ENCODE assay signal across 16 cellular contexts in genomic region chr11:41289408-41289807, GRCh38.
DNase-seq lines count a peak whose midpoint lies in the region; ATAC-seq, FAIRE-seq and TF ChIP-seq lines count a peak whose summit lies in the region.
"Had no signal": no experiment of that assay in that cellular context is flagged by ENCODE, and none has a peak within 500 bp of the region (broad histone marks: within the 10 kb centered on the region; RNA-seq: fewer than 3 reads in every experiment).

No MANE protein-coding gene starts in this region.

- H4K20me1 ChIP-seq in H1 (replicated peaks in 1 of 2; ENCODE audit: control insufficient read depth in 1 of 2, insufficient read depth in 2 of 2, low read length in 2 of 2), result no peaks in the 10 kb centered on the region

- H3K36me3 ChIP-seq in H1 (ENCODE audit: control insufficient read depth in 2 of 4, insufficient read depth in 4 of 4, low read length in 3 of 4) (no peaks in the 10 kb centered on the region), Peyer's patch (no peaks in the 10 kb centered on the region)

- no peak overlapping the region for H4K91ac ChIP-seq in H1 (replicated peaks; ENCODE audit: insufficient read length, low read length)

- no peak overlapping the region for H2BK12ac ChIP-seq in H1 (ENCODE audit: low read depth, low read length)

- H3K4me1 Mint-ChIP-seq in activated CD4-positive, alpha-beta T cell treated with anti-CD3 and anti-CD28 coated beads, Interleukin-2, amount 10 ng/mL, durations not matched to agents 24 days and 14 days, result no peaks in the 10 kb centered on the region

- ATAC-seq in GM18502 (IDR thresholded peaks at IDR 0.05; ENCODE audit: poor library complexity, unreplicated experiment) (peak; percentile 70), GM21576 (IDR thresholded peaks at IDR 0.05; ENCODE audit: unreplicated experiment) (peak; percentile 89), HG03439 (IDR thresholded peaks at IDR 0.05; ENCODE audit: unreplicated experiment) (peak; percentile 79), GM18517 (IDR thresholded peaks at IDR 0.05; ENCODE audit: unreplicated experiment) (no peak)
- ATAC-seq: K562, left colon had no signal

- H2BK20ac ChIP-seq in H1 (ENCODE audit: low read length), result no peak overlapping the region

- H2BK5ac ChIP-seq in H1 (ENCODE audit: low read depth, low read length), result no peak overlapping the region

- H3K27ac Mint-ChIP-seq in activated CD4-positive, alpha-beta T cell treated with anti-CD3 and anti-CD28 coated beads, Interleukin-2, amount 10 ng/mL, durations not matched to agents 24 days and 14 days, result no peak overlapping the region

- no peaks in the 10 kb centered on the region for H3K79me1 ChIP-seq in H1 (ENCODE audit: low read depth, low read length)

- 97% methylated on average over 3 of the region's 3 CpGs; no CpG with 5 or more reads in 1 of the 2 experiments for WGBS in H1 (ENCODE audit: extremely low coverage in 1 of 2, insufficient coverage in 1 of 2, insufficient read length in 1 of 2, insufficient replicate concordance in 2 of 2, low coverage in 1 of 2, low lambda C conversion rate in 2 of 2, missing lambda C conversion rate in 1 of 2), 2 experiments

- DNase-seq in H1 (ENCODE audit: low read depth in 1 of 2, low spot score in 2 of 2) (no peak), NCI-H748 (lab: John Stamatoyannopoulos, UW; ENCODE audit: unreplicated experiment) (no peak), Peyer's patch (no peak)
- no peak for DNase-seq in activated CD4-positive, alpha-beta T cell treated with anti-CD3 and anti-CD28 coated beads, Interleukin-2, amount 10 ng/mL, durations not matched to agents 24 days and 14 days
- DNase-seq: activated CD4-positive, CD25-positive, alpha-beta regulatory T cell treated with anti-CD3 and anti-CD28 coated beads, Interleukin-2, amount 50 U/mL, for 72 hours; foreskin melanocyte; left colon; NCI-H1417 treated with DMSO at 0.1 percent for 48 hours; stimulated activated CD4-positive, alpha-beta T cell treated with anti-CD3 and anti-CD28 coated beads, Interleukin-2, amount 100 ng/mL, for 48 hours; substantia nigra had no signal

- no peak overlapping the region for H3K18ac ChIP-seq in H1 (ENCODE audit: extremely low read depth, low read length)

- H3K9me3 ChIP-seq in H1 (ENCODE audit: insufficient read depth in 2 of 2, low read depth in 1 of 2, low read length in 1 of 2) (no peaks in the 10 kb centered on the region), Peyer's patch (no peaks in the 10 kb centered on the region)

- intact Hi-C loops in activated CD4-positive, alpha-beta T cell treated with anti-CD3 and anti-CD28 coated beads, Interleukin-2, amount 10 ng/mL, durations not matched to agents 24 days and 14 days (cut with micrococcal nuclease), result no loop called here

- no peak overlapping the region for H2AK5ac ChIP-seq in H1 (ENCODE audit: low read depth, low read length)

- H3K36me3 Mint-ChIP-seq in activated CD4-positive, alpha-beta T cell treated with anti-CD3 and anti-CD28 coated beads, Interleukin-2, amount 10 ng/mL, durations not matched to agents 24 days and 14 days (ENCODE audit: low read depth), result no peaks in the 10 kb centered on the region

- TF ChIP-seq POLR2A in H1 (IDR thresholded peaks at IDR 0.05; ENCODE audit: control extremely low read depth in 1 of 2, low read depth in 2 of 2, low read length in 2 of 2) (no peak), Peyer's patch (IDR thresholded peaks at IDR 0.05) (no peak)

- no peaks in the 10 kb centered on the region; the same call in 1 of the 2 replicates for H3K23me2 ChIP-seq in H1 (ENCODE audit: low read depth, low read length)

- no peak overlapping the region for H4K5ac ChIP-seq in H1 (ENCODE audit: insufficient read length, low read depth, low read length)

- POLR2A ChIA-PET in H1 (lab: Charles Lee; ENCODE audit: partially characterized antibody), result no interaction called here

- H3K4me1 ChIP-seq in H1 (replicated peaks in 1 of 4; ENCODE audit: control insufficient read depth in 3 of 4, insufficient read depth in 4 of 4, low read length in 3 of 4) (no peaks in the 10 kb centered on the region), Peyer's patch (no peaks in the 10 kb centered on the region)

- no peak overlapping the region for H3K4me3 Mint-ChIP-seq in activated CD4-positive, alpha-beta T cell treated with anti-CD3 and anti-CD28 coated beads, Interleukin-2, amount 10 ng/mL, durations not matched to agents 24 days and 14 days

- H3K23ac ChIP-seq in H1 (ENCODE audit: insufficient read length), result no peak overlapping the region

- no peaks in the 10 kb centered on the region for H3K27me3 Mint-ChIP-seq in activated CD4-positive, alpha-beta T cell treated with anti-CD3 and anti-CD28 coated beads, Interleukin-2, amount 10 ng/mL, durations not matched to agents 24 days and 14 days

- no peak overlapping the region for H2BK15ac ChIP-seq in H1 (ENCODE audit: low read length)

- no peak overlapping the region for H3K4me3 ChIP-seq in H1 (ENCODE audit: extremely low read depth in 1 of 4, insufficient read depth in 2 of 4, low read depth in 3 of 4, low read length in 4 of 4)
- H3K4me3 ChIP-seq in Peyer's patch, result no peak overlapping the region
- H3K4me3 ChIP-seq: K562 had no signal

- peaks cover 10% of the 10 kb centered on the region for H3K9me3 Mint-ChIP-seq in activated CD4-positive, alpha-beta T cell treated with anti-CD3 and anti-CD28 coated beads, Interleukin-2, amount 10 ng/mL, durations not matched to agents 24 days and 14 days

- no peak for TF ChIP-seq EP300 in H1 (IDR thresholded peaks at IDR 0.05; ENCODE audit: borderline replicate concordance in 1 of 2, low read depth in 2 of 2, low read length in 2 of 2)

- H3K56ac ChIP-seq in H1 (replicated peaks; ENCODE audit: insufficient read length, low read depth, low read length), result no peak overlapping the region

- H3K79me2 ChIP-seq in H1 (ENCODE audit: control insufficient read depth in 1 of 2, insufficient read depth in 2 of 2, low read length in 2 of 2), result no peaks in the 10 kb centered on the region

- H2BK120ac ChIP-seq in H1 (replicated peaks; ENCODE audit: low read depth, low read length), result no peak overlapping the region

- no peak overlapping the region for H3K9ac ChIP-seq in H1 (replicated peaks in 1 of 4; ENCODE audit: extremely low read depth in 1 of 4, low read depth in 3 of 4, low read length in 3 of 4)

- H3K27ac ChIP-seq in H1 (ENCODE audit: low read depth, low read length) (no peak overlapping the region), Peyer's patch (no peak overlapping the region)

- no peaks in the 10 kb centered on the region for H3K27me3 ChIP-seq in H1 (replicated peaks in 1 of 4; ENCODE audit: control insufficient read depth in 3 of 4, extremely low read depth in 1 of 4, insufficient read depth in 3 of 4, low read length in 3 of 4)
- H3K27me3 ChIP-seq in Peyer's patch, result no peaks in the 10 kb centered on the region

- no peak overlapping the region for H3K4ac ChIP-seq in H1 (replicated peaks; ENCODE audit: insufficient read length, low read depth, low read length)

- no peak overlapping the region for H3K14ac ChIP-seq in H1 (ENCODE audit: insufficient read length)

- H3K4me2 ChIP-seq in H1 (ENCODE audit: insufficient read depth in 1 of 2, low read depth in 2 of 2, low read length in 2 of 2), result no peak overlapping the region

- H4K8ac ChIP-seq in H1 (ENCODE audit: extremely low read depth, insufficient read depth, low read length), result no peak overlapping the region

- CTCF ChIA-PET in H1 (lab: Charles Lee; ENCODE audit: partially characterized antibody), result no interaction called here

- TF ChIP-seq RAD21 in H1 (IDR thresholded peaks at IDR 0.05 in 1 of 2, conservative IDR thresholded peaks at IDR 0.05 in 1 of 2; ENCODE audit: low read depth in 2 of 2, low read length in 2 of 2), result peak; percentile 22 to 33; a peak in 1 of 4 replicates

- H2AFZ ChIP-seq in H1 (ENCODE audit: low read length), result 0 out of 2 replicates have a peak overlapping the region, but pooled peaks have one; percentile 41

- FAIRE-seq in H1 (lab: Jason Lieb, UNC), result no peak
- FAIRE-seq: GM12891, K562 had no signal

- TF ChIP-seq CTCF in H1 (IDR thresholded peaks at IDR 0.05; ENCODE audit: control extremely low read depth in 1 of 3, insufficient read depth in 1 of 3, low read depth in 1 of 3, low read length in 3 of 3) (peak in 1 of 3 experiments; percentile 5; a peak in 1 of 4 replicates), Peyer's patch (IDR thresholded peaks at IDR 0.05) (no peak)

TF ChIP-seq in H1, 55 proteins besides CTCF, POLR2A, EP300 and RAD21 (continues in another document):
- no peak for TF ChIP-seq CEBPB (IDR thresholded peaks at IDR 0.05; ENCODE audit: low read depth, low read length)
- no peak for TF ChIP-seq POLR2AphosphoS5 (IDR thresholded peaks at IDR 0.05; ENCODE audit: low read depth, low read length)
- TF ChIP-seq EGR1 (IDR thresholded peaks at IDR 0.05; ENCODE audit: borderline replicate concordance, low read depth, low read length), result no peak
- TF ChIP-seq E2F6 (IDR thresholded peaks at IDR 0.05), result no peak
- TF ChIP-seq SP4 (IDR thresholded peaks at IDR 0.05; ENCODE audit: low read length), result no peak
- TF ChIP-seq SRF (IDR thresholded peaks at IDR 0.05; ENCODE audit: low read depth, low read length), result no peak
- no peak for TF ChIP-seq HDAC6 (IDR thresholded peaks at IDR 0.05; ENCODE audit: low read depth, low read length)
- no peak for TF ChIP-seq POU5F1 (IDR thresholded peaks at IDR 0.05; ENCODE audit: low read depth, low read length)
- no peak for TF ChIP-seq HDAC2 (IDR thresholded peaks at IDR 0.05; ENCODE audit: borderline replicate concordance in 1 of 2, low read depth in 2 of 2, low read length in 2 of 2)
- no peak for TF ChIP-seq CHD1 (IDR thresholded peaks at IDR 0.05; ENCODE audit: low read depth, low read length)
- no peak for TF ChIP-seq SUZ12 (IDR thresholded peaks at IDR 0.05; ENCODE audit: low read length)
- no peak for TF ChIP-seq ATF3 (IDR thresholded peaks at IDR 0.05; ENCODE audit: insufficient read depth, low read depth, low read length)
- no peak for TF ChIP-seq YY1 (IDR thresholded peaks at IDR 0.05; ENCODE audit: low read depth, low read length)
- TF ChIP-seq SIRT6 (IDR thresholded peaks at IDR 0.05; ENCODE audit: low read length), result no peak
- no peak for TF ChIP-seq SAP30 (IDR thresholded peaks at IDR 0.05; ENCODE audit: insufficient read depth, insufficient replicate concordance, low read length)
- TF ChIP-seq RFX5 (IDR thresholded peaks at IDR 0.05; ENCODE audit: borderline replicate concordance, low read depth, low read length), result no peak
- no peak for TF ChIP-seq NANOG (IDR thresholded peaks at IDR 0.05; ENCODE audit: insufficient read depth, low read depth, low read length, poor library complexity, severe bottlenecking)
